ENCODE assay signal across 24 cellular contexts in genomic region chr5:86626149-86626548, GRCh38.
"Had no signal": no experiment of that assay in that cellular context is flagged by ENCODE, and none has a peak within 500 bp of the region (broad histone marks: within the 10 kb centered on the region; RNA-seq: fewer than 3 reads in every experiment).

No MANE protein-coding gene starts in this region.

- H3K27ac ChIP-seq: brain microvascular endothelial cell, esophagus muscularis mucosa, gastrocnemius medialis, sigmoid colon, thyroid gland, WERI-Rb-1 had no signal

- ATAC-seq: gastrocnemius medialis; left ventricle myocardium superior; natural killer cell; stimulated activated naive B cell treated with anti-CD40 and anti-IgM and Interleukin-4, amounts not matched to agents 10 μg/mL and 1 μg/mL and 100 μg/mL, for 72 hours had no signal

- H3K4me3 ChIP-seq: esophagus muscularis mucosa, gastrocnemius medialis, sigmoid colon, smooth muscle cell, thyroid gland had no signal

- H3K9me3 ChIP-seq: esophagus muscularis mucosa, gastrocnemius medialis, sigmoid colon, thyroid gland had no signal

- H3K4me1 ChIP-seq: gastrocnemius medialis, sigmoid colon, thyroid gland had no signal

- H3K4me2 ChIP-seq: smooth muscle cell had no signal

- DNase-seq: activated CD4-positive, alpha-beta T cell treated with anti-CD3 and anti-CD28 coated beads for 1 hour; activated effector memory CD4-positive, alpha-beta T cell treated with anti-CD3 and anti-CD28 coated beads, Interleukin-2, amount 50 U/mL, for 16 hours; aorta; brain microvascular endothelial cell; central memory CD4-positive, alpha-beta T cell; dermis blood vessel endothelial cell; effector CD8-positive, alpha-beta T cell; gastrocnemius medialis; hypothalamus; left ventricle myocardium superior; midbrain; natural killer cell; sigmoid colon; stimulated activated CD4-positive, alpha-beta T cell treated with anti-CD3 and anti-CD28 coated beads, Interleukin-15, amount 100 ng/mL, for 24 hours; stimulated activated CD8-positive, alpha-beta memory T cell treated with anti-CD3 and anti-CD28 coated beads, Interleukin-4, amount 100 ng/mL, for 48 hours; stimulated activated naive B cell treated with anti-CD40 and anti-IgM and Interleukin-4, amounts not matched to agents 10 μg/mL and 1 μg/mL and 100 μg/mL, for 72 hours; T-helper 1 cell; thyroid gland; WERI-Rb-1 had no signal

- H3K4me3 Mint-ChIP-seq: activated naive CD4-positive, alpha-beta T cell treated with anti-CD3 and anti-CD28 coated beads, Interleukin-2, amount 50 U/mL, for 24 hours; natural killer cell; stimulated activated naive B cell treated with anti-CD40 and anti-IgM and Interleukin-4, amounts not matched to agents 10 μg/mL and 1 μg/mL and 100 μg/mL, for 72 hours had no signal

- H3K27me3 ChIP-seq: brain microvascular endothelial cell, esophagus muscularis mucosa, gastrocnemius medialis, sigmoid colon, thyroid gland had no signal

- FAIRE-seq: islet of Langerhans, TTC549 had no signal

- H3K36me3 Mint-ChIP-seq: natural killer cell had no signal

- H3K9me3 Mint-ChIP-seq: activated naive CD4-positive, alpha-beta T cell treated with anti-CD3 and anti-CD28 coated beads, Interleukin-2, amount 50 U/mL, for 24 hours; natural killer cell; stimulated activated naive B cell treated with anti-CD40 and anti-IgM and Interleukin-4, amounts not matched to agents 10 μg/mL and 1 μg/mL and 100 μg/mL, for 72 hours had no signal

- H3K27ac Mint-ChIP-seq: activated naive CD4-positive, alpha-beta T cell treated with anti-CD3 and anti-CD28 coated beads, Interleukin-2, amount 50 U/mL, for 24 hours; natural killer cell; stimulated activated naive B cell treated with anti-CD40 and anti-IgM and Interleukin-4, amounts not matched to agents 10 μg/mL and 1 μg/mL and 100 μg/mL, for 72 hours had no signal

- H3K4me1 Mint-ChIP-seq: natural killer cell; stimulated activated naive B cell treated with anti-CD40 and anti-IgM and Interleukin-4, amounts not matched to agents 10 μg/mL and 1 μg/mL and 100 μg/mL, for 72 hours had no signal
